Comparison of ENCODE assay signal across 12 cellular contexts in genomic region chr2:174984561-174984960, GRCh38.
"Had no signal": no experiment of that assay in that cellular context is flagged by ENCODE, and none has a peak within 500 bp of the region (broad histone marks: within the 10 kb centered on the region; RNA-seq: fewer than 3 reads in every experiment).

No MANE protein-coding gene starts in this region.

- H3K27me3 ChIP-seq: ascending aorta, gastroesophageal sphincter had no signal

- H3K4me3 ChIP-seq: ascending aorta, gastroesophageal sphincter had no signal

- H3K27ac Mint-ChIP-seq: activated naive CD4-positive, alpha-beta T cell treated with anti-CD3 and anti-CD28 coated beads for 36 hours; activated T-helper 2 cell treated with anti-CD3 and anti-CD28 coated beads, Interferon-gamma antibody, Interleukin-2, Interleukin-4, amounts not matched to agents 10 μg/mL and 5 μg/mL and 100 μg/mL, durations not matched to agents 14 hours and 24 hours and 36 hours; naive B cell; stimulated activated naive CD8-positive, alpha-beta T cell treated with anti-CD3 and anti-CD28 coated beads, Interleukin-15, Interleukin-2, amounts not matched to agents 100 ng/mL and 50 ng/mL, for 24 hours; type B pancreatic cell had no signal

- H3K36me3 Mint-ChIP-seq: naive B cell, type B pancreatic cell had no signal

- H3K36me3 ChIP-seq: ascending aorta, gastroesophageal sphincter had no signal

- H3K9me3 Mint-ChIP-seq: activated naive CD4-positive, alpha-beta T cell treated with anti-CD3 and anti-CD28 coated beads for 36 hours; activated T-helper 2 cell treated with anti-CD3 and anti-CD28 coated beads, Interferon-gamma antibody, Interleukin-2, Interleukin-4, amounts not matched to agents 10 μg/mL and 5 μg/mL and 100 μg/mL, durations not matched to agents 14 hours and 24 hours and 36 hours; stimulated activated naive CD8-positive, alpha-beta T cell treated with anti-CD3 and anti-CD28 coated beads, Interleukin-15, Interleukin-2, amounts not matched to agents 100 ng/mL and 50 ng/mL, for 24 hours; type B pancreatic cell had no signal

- DNase-seq: activated CD4-positive, alpha-beta T cell treated with anti-CD3 and anti-CD28 coated beads, Interleukin-2, amount 50 U/mL, for 48 hours; activated naive CD4-positive, alpha-beta T cell treated with anti-CD3 and anti-CD28 coated beads for 36 hours; islet precursor cell; naive B cell; small intestine; T-helper 9 cell had no signal

- ATAC-seq: gastroesophageal sphincter, left lobe of liver had no signal

- H3K4me3 Mint-ChIP-seq: activated naive CD4-positive, alpha-beta T cell treated with anti-CD3 and anti-CD28 coated beads for 36 hours; naive B cell; stimulated activated naive CD8-positive, alpha-beta T cell treated with anti-CD3 and anti-CD28 coated beads, Interleukin-15, Interleukin-2, amounts not matched to agents 100 ng/mL and 50 ng/mL, for 24 hours; type B pancreatic cell had no signal

- H3K9me3 ChIP-seq: ascending aorta, gastroesophageal sphincter had no signal

- H3K27ac ChIP-seq: ascending aorta, gastroesophageal sphincter had no signal

- H3K27me3 Mint-ChIP-seq: type B pancreatic cell had no signal

- H3K4me1 ChIP-seq: ascending aorta had no signal

- H3K4me1 Mint-ChIP-seq: naive B cell had no signal
